1 cellular context compared by ENCODE assay signal in the genomic region with DNA sequence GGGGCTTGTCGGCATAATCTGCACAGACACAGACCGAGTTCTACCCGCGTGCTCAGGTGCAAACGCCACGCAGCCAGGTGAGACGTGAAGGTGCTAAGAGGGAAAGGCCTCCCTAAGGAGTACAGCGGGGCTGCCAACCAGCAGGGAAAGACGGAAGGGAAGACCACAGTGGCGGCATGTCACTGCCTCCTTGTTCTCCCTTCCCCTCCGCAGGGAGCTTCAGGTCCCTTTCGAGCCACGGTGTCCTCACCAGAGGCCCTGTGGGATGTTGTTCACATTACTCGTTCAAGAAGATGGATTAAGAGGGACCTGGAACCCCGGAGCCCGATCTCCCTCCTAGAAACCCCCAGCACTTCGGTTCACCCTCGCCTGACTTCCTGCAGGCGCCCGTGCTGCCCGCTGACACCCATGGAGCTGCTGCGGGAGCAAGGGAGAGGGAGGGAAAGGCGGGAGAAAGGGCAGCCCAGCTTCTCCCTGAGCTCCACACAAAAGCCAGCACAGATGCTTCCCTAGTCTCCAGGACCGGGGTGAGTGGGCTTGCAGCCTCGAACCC.
TF ChIP-seq lines count a peak whose summit lies in the region.

No MANE protein-coding gene starts in this region.

TF ChIP-seq in H1, 55 proteins besides CTCF, POLR2A, EP300 and RAD21:
- peak; percentile 65 for TF ChIP-seq SAP30 (IDR thresholded peaks at IDR 0.05; ENCODE audit: insufficient read depth, insufficient replicate concordance, low read length)
- no peak for TF ChIP-seq USF2 (IDR thresholded peaks at IDR 0.05; ENCODE audit: low read length)
- TF ChIP-seq SIN3A (conservative IDR thresholded peaks at IDR 0.05 in 1 of 2, IDR thresholded peaks at IDR 0.05 in 1 of 2; ENCODE audit: low read depth in 1 of 2, low read length in 2 of 2) = 0 out of 4 replicates have a peak, but pooled peaks of 1 of the 2 experiments have one; percentile 2
